Comparison of ENCODE assay signal across 10 cellular contexts in the genomic region with DNA sequence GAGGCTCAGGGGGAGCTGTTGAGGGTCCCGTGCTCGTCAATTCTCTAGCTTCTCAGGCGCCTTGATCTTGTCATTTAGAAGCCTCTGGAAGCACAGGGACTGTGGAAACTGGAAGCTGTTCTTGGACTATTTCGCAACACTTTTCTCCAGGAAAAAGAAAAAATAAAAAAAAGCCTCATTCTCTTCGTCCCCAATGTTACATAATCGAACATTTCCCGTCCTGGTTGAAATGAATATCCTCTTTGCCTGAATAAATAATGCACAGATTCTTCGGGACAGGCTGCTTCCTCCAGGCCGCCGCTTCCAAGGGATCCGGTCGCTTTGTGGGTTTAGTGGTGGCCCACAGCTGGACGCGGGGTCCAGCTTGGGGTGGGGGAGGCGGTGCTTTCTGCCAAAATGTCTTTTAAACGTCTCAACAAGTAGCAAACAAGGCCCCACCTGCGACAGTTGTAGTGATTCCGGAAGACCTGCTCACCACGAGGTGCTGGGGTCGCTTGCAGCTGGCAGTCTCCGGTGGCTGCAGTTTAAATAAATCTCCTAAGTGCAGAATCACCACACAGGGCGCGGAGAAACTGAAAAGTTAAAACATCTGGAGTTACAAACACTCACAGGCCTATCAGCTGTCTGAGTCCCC.
DNase-seq lines count a peak whose midpoint lies in the region; ATAC-seq and TF ChIP-seq lines count a peak whose summit lies in the region.
"Had no signal": no experiment of that assay in that cellular context is flagged by ENCODE, and none has a peak within 500 bp of the region (broad histone marks: within the 10 kb centered on the region; RNA-seq: fewer than 3 reads in every experiment).

No MANE protein-coding gene starts in this region.

- H3K27ac ChIP-seq in mesendoderm (ENCODE audit: low read depth, low read length) (no peak overlapping the region), upper lobe of left lung (peak overlapping the region in 3 of 4 donors; percentile 1 to 54 (median 50)), brain microvascular endothelial cell (no peak overlapping the region)

- TF ChIP-seq CTCF in cardiac fibroblast (IDR thresholded peaks at IDR 0.05; ENCODE audit: low read depth, low read length) (no peak), upper lobe of left lung (IDR thresholded peaks at IDR 0.05) (no peak), brain microvascular endothelial cell (IDR thresholded peaks at IDR 0.05; ENCODE audit: low read depth, low read length, missing control alignments) (no peak)

- H3K4me3 ChIP-seq in cardiac fibroblast (replicated peaks in 1 of 2; ENCODE audit: low read depth in 2 of 2, low read length in 2 of 2): peak overlapping the region in 1 of 2 donors; percentile 10
- no peak overlapping the region for H3K4me3 ChIP-seq in mesendoderm (ENCODE audit: low read length)
- peak overlapping the region in 3 of 4 donors; percentile 14 to 38 (median 24) for H3K4me3 ChIP-seq in upper lobe of left lung
- H3K4me3 ChIP-seq in brain microvascular endothelial cell (ENCODE audit: low read depth, low read length): no peak overlapping the region

- H3K79me2 ChIP-seq in mesendoderm (ENCODE audit: control insufficient read depth, insufficient read depth, low read length): no peaks in the 10 kb centered on the region

- H3K23ac ChIP-seq in mesendoderm (ENCODE audit: low read length): no peak overlapping the region

- no peak for TF ChIP-seq POLR2A in upper lobe of left lung (IDR thresholded peaks at IDR 0.05)

- H4K8ac ChIP-seq in mesendoderm (ENCODE audit: low read depth, low read length): no peak overlapping the region

- peak; percentile 8 for DNase-seq in activated gamma-delta T cell treated with Interleukin-2 at 50 U/mL for 16 hours
- no peak for DNase-seq in activated gamma-delta T cell (lab: John Stamatoyannopoulos, UW)
- peak; percentile 45 to 50 for DNase-seq in cardiac fibroblast (ENCODE audit: low read depth in 2 of 2)
- DNase-seq in mesendoderm: no peak
- peak in 1 of 2 donors; percentile 32 for DNase-seq in upper lobe of left lung
- DNase-seq in brain microvascular endothelial cell: no peak
- no peak for DNase-seq in activated CD8-positive, alpha-beta memory T cell treated with anti-CD3 and anti-CD28 coated beads for 24 hours
- DNase-seq: NCI-H2107 had no signal

- no peaks in the 10 kb centered on the region for H3K9me3 ChIP-seq in upper lobe of left lung

- no peak overlapping the region for H3K56ac ChIP-seq in mesendoderm (ENCODE audit: low read length)

- no peak overlapping the region for H3K9ac ChIP-seq in mesendoderm (ENCODE audit: low read length)

- in situ Hi-C loops in brain microvascular endothelial cell (cut with HindIII; ENCODE audit: low pct_ligation_motif_present, low sequenced_read_pairs): no loop called here

- H3K79me1 ChIP-seq in mesendoderm (ENCODE audit: low read length): no peaks in the 10 kb centered on the region

- no peak overlapping the region for H3K4me2 ChIP-seq in mesendoderm (ENCODE audit: low read length)

- H3K18ac ChIP-seq in mesendoderm (ENCODE audit: low read length): peak overlapping the region; percentile 85

- no CpG with 5 or more reads among the region's 23 CpGs for WGBS in mesendoderm (ENCODE audit: extremely low coverage, insufficient coverage, low lambda C conversion rate)
- WGBS in upper lobe of left lung, 2 donors: 24 to 33% methylated on average over 19 to 23 of the region's 23 CpGs

- no peaks in the 10 kb centered on the region for H3K36me3 ChIP-seq in mesendoderm (ENCODE audit: control insufficient read depth, insufficient read depth, low read length)
- H3K36me3 ChIP-seq in upper lobe of left lung: no peaks in the 10 kb centered on the region
- no peaks in the 10 kb centered on the region for H3K36me3 ChIP-seq in brain microvascular endothelial cell (replicated peaks)

- ATAC-seq in upper lobe of left lung (ENCODE audit: low FRiP score in 2 of 2) (peak in 1 of 2 donors; percentile 62), HG02759 (IDR thresholded peaks at IDR 0.05; ENCODE audit: unreplicated experiment) (no peak)
- ATAC-seq: T-cell had no signal

- no peak overlapping the region for H2AK5ac ChIP-seq in mesendoderm (ENCODE audit: low read length)

- no peak overlapping the region for H2BK120ac ChIP-seq in mesendoderm (ENCODE audit: low read depth, low read length)

- no peak overlapping the region for H4K5ac ChIP-seq in mesendoderm (ENCODE audit: low read length)

- H3K4me1 ChIP-seq in mesendoderm (ENCODE audit: control insufficient read depth, low read depth, low read length) (peaks cover 5% of the 10 kb centered on the region), upper lobe of left lung (peaks cover 7 to 14% (median 12%) of the 10 kb centered on the region in 4 donors)

- H3K4ac ChIP-seq in mesendoderm (ENCODE audit: low read depth, low read length): peak overlapping the region; percentile 17

- H3K27me3 ChIP-seq in mesendoderm (ENCODE audit: insufficient read depth, low read length, poor library complexity) (no peaks in the 10 kb centered on the region), upper lobe of left lung (no peaks in the 10 kb centered on the region), brain microvascular endothelial cell (replicated peaks) (no peaks in the 10 kb centered on the region)

- no peak overlapping the region for H2BK15ac ChIP-seq in mesendoderm (replicated peaks; ENCODE audit: low read depth)

- no peak for TF ChIP-seq EP300 in upper lobe of left lung (IDR thresholded peaks at IDR 0.05)

- H2BK5ac ChIP-seq in mesendoderm (ENCODE audit: low read length): peak overlapping the region; percentile 56

Comparison
In these comparisons a context has a peak if more than half of its experiments do, and no peak if none do; other contexts are left out.
1. DNase-seq: peak in activated gamma-delta T cell treated with Interleukin-2 at 50 U/mL for 16 hours (single experiment) and cardiac fibroblast (2 of 2); none in activated gamma-delta T cell (single experiment), mesendoderm (single experiment), brain microvascular endothelial cell (single experiment) and activated CD8-positive, alpha-beta memory T cell treated with anti-CD3 and anti-CD28 coated beads for 24 hours (single experiment).
2. H3K4me3 ChIP-seq: peak in upper lobe of left lung (3 of 4); none in mesendoderm (single experiment) and brain microvascular endothelial cell (single experiment).
3. H3K27ac ChIP-seq: peak in upper lobe of left lung (3 of 4); none in mesendoderm (single experiment) and brain microvascular endothelial cell (single experiment).